Comparison of ENCODE assay signal across 8 cellular contexts in the genomic region with DNA sequence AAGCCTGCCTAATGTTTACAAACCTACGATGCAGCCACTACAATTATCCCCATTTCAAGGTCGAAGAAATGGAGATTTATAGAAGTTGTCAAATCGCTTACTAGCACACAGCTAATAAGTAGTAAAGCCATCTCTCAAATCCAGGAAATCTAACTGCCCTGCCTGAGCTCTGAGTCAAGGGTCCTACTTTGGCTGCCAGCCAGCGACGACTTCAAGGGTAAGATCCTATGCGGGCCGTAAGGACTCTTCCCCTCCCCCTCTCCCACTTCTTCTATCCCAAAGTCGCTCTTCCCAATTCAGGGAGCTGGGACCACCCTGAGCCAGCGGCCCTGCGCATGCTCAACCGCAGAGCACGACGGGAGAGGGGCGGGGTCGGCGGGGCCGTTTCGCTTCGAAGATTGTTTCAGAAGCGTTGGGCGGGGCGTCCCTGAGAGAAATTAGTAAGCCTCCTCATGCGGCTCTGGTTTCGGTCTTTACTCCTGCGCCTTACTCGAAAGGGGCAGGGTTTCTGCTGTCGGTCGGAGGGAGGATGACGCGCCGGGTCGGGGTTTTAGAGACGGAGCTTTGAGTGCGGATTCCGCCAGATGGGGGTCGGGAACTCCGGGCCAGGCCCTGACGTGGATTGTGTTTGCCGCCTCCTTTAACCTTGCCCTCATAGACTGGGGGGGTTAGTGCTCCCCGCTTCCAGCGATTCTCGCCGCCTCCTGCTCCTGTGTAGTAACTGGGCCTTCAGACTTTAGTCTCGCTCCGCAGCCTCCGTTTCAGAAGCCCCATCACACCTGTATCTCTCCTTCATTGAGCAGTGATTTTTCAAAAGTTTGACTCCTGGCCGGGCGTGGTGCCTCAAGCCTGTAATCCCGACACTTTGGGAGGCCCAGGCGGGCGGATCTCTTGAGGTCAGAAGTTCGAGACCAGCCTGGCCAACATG. TPM values are rescaled to one million over a fixed set of nuclear protein-coding genes. Genes with fewer than 3 reads are reported as not detected.
DNase-seq lines count a peak whose midpoint lies in the region; ATAC-seq, FAIRE-seq and TF ChIP-seq lines count a peak whose summit lies in the region.

A gene (plus strand): TSS at position 383 of the 928 bp plus-strand sequence. CDS start 14,603 bp downstream, outside the sequence.

- peak within 1 kb of the TSS; percentile 77 to 94 for H3K9ac ChIP-seq in duodenal mucosa (ENCODE audit: low read depth in 1 of 2, low read length in 2 of 2)

- ATAC-seq in HG03457 (IDR thresholded peaks at IDR 0.05; ENCODE audit: unreplicated experiment) = peak; percentile 65

- POLR2A ChIA-PET in BJ (lab: Charles Lee) = interaction anchor here (0.6 kb wide), 2 partner anchors 399 to 1467 kb away, joined by 4 read pairs; no protein-coding TSS in a partner anchor

- DNase-seq in BJ (ENCODE audit: low read depth) = peak; percentile 39
- DNase-seq in GM19239 (ENCODE audit: insufficient read length, low spot score) = peak; percentile 80
- DNase-seq in NCI-H524 treated with DMSO at 0.1 percent for 48 hours (lab: John Stamatoyannopoulos, UW) = peak; percentile 79
- peak; percentile 90 to 94 for DNase-seq in activated CD4-positive, alpha-beta T cell treated with anti-CD3 and anti-CD28 coated beads, Interleukin-2, amount 50 U/mL, for 48 hours
- peak; percentile 72 to 97 for DNase-seq in lower leg skin (ENCODE audit: low spot score in 2 of 2)
- peak; percentile 83 to 85 for DNase-seq in stimulated activated CD4-positive, alpha-beta T cell treated with anti-CD3 and anti-CD28 coated beads, Interleukin-4, amount 100 ng/mL, for 4 hours

- peaks cover 0 to 5% of the 10 kb centered on the region in 2 donors for H3K4me1 ChIP-seq in duodenal mucosa (ENCODE audit: control insufficient read depth in 1 of 2, insufficient read depth in 2 of 2, low read length in 2 of 2)

- no peaks in the 10 kb centered on the region for H3K36me3 ChIP-seq in BJ (ENCODE audit: control insufficient read depth, insufficient read depth, low read length)
- H3K36me3 ChIP-seq in duodenal mucosa (ENCODE audit: control insufficient read depth in 1 of 2, insufficient read depth in 2 of 2, low read length in 2 of 2) = no peaks in the 10 kb centered on the region

- no peaks in the 10 kb centered on the region for H3K9me3 ChIP-seq in duodenal mucosa (ENCODE audit: control insufficient read depth in 1 of 2, low read length in 2 of 2)

- no peak for TF ChIP-seq CTCF in BJ (IDR thresholded peaks at IDR 0.05; ENCODE audit: insufficient read depth, low read depth, low read length)
- no peak for TF ChIP-seq CTCF in lower leg skin (IDR thresholded peaks at IDR 0.05)

- H3K4me3 ChIP-seq in BJ (ENCODE audit: low read depth, low read length) = peak within 1 kb of the TSS; percentile 64
- peak within 1 kb of the TSS; percentile 79 to 84 for H3K4me3 ChIP-seq in duodenal mucosa (ENCODE audit: low read depth in 1 of 2, low read length in 2 of 2)
- peak within 1 kb of the TSS; percentile 52 for H3K4me3 ChIP-seq in lower leg skin (ENCODE audit: low read depth, poor library complexity, severe bottlenecking)

- no peak for TF ChIP-seq POLR2A in lower leg skin (IDR thresholded peaks at IDR 0.05)

- peak; percentile 94 for FAIRE-seq in GM19239 (lab: Jason Lieb, UNC)

- peak within 1 kb of the TSS; percentile 74 for H3K27ac ChIP-seq in duodenal mucosa (ENCODE audit: low read depth, low read length)

- H3K27me3 ChIP-seq in BJ (ENCODE audit: control insufficient read depth, insufficient read depth, low read length) (no peaks in the 10 kb centered on the region), duodenal mucosa (ENCODE audit: control insufficient read depth in 1 of 2, insufficient read depth in 2 of 2, low read length in 2 of 2) (no peaks in the 10 kb centered on the region)

- intact Hi-C loops in lower leg skin (cut with DNase I; ENCODE audit: low total_unique reads) = no loop called here

- CTCF ChIA-PET in BJ (lab: Yijun Ruan, JAX) = interaction anchor here (0.7 to 1.2 kb wide), 3 partner anchors 18 to 372 kb away, joined by 3 to 4 read pairs (median 3); no protein-coding TSS in a partner anchor

- WGBS in lower leg skin, 2 donors = 0 to 1% methylated on average over 39 to 49 of the region's 52 CpGs

RNA-seq across cellular contexts. Expression of the gene that starts here (rescaled TPM):
- polyA plus RNA-seq in BJ (2011; rRNA removed) = 7.0 and 12.5 TPM in 2 replicates
- 16.0 and 18.9 TPM in 2 replicates for polyA minus RNA-seq in BJ (2011; rRNA and poly(A)+ RNA removed)
- total RNA-seq in lower leg skin = 10 to 100 TPM in 2 of 4 donors, 1 to 10 TPM in 2; 6.2 to 11.7 (median 9.8) TPM

Comparison
In these comparisons a context has a peak if more than half of its experiments do, and no peak if none do; other contexts are left out.
1. Peak in every context shown above with its lines: DNase-seq, ATAC-seq, H3K4me3 ChIP-seq and H3K27ac ChIP-seq.
2. DNase-seq: peak in every context shown above with its lines; median percentile 92 in activated CD4-positive, alpha-beta T cell treated with anti-CD3 and anti-CD28 coated beads, Interleukin-2, amount 50 U/mL, for 48 hours; 84 in lower leg skin; 84 in stimulated activated CD4-positive, alpha-beta T cell treated with anti-CD3 and anti-CD28 coated beads, Interleukin-4, amount 100 ng/mL, for 4 hours; 80 in GM19239; 79 in NCI-H524 treated with DMSO at 0.1 percent for 48 hours; 39 in BJ.